ENCODE assay signal across 8 cellular contexts in the genomic region with DNA sequence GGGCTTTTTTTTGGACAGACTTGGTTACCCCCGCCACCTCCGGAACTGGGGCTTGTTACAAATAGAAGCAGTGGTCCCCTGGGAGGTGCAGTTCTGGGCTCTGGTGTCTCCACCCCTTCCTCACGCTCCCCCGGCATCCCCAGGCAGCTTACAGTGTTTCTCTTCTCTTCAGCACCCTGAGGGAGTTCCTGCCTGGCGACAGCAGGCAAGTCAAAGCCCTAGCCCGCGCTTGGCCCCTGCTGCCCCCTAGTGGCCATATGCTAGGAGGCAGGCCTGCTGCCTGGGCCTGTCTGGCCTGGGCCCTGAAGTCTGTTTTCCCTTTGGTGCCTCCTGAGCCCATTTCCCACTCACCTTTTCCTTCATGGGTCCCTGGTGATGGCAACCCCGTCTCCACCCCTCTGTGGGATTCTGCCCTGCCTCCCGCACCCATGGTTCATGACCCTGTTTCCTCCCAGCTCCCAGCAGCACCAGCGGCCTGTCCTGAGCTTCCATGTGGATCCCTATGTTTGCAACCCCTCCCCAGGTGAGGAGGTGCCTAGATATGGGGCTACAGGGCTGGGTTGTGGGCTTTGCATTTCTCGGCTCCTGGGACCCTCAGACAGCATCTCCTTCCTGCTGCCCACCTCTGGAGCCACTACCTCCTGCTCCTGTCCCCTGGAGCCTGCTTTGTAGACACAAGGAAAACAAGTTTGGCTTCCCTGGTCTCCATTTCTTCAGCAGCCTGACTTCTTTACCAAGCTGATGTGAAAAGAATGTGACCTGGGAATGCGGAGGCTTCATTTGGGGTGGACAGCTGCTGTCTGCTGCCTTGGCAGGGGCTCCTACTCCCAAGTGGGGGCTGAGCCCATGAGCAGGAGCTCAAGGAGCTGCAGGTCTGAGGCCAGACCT. TPM values are rescaled to one million over a fixed set of nuclear protein-coding genes. Genes with fewer than 3 reads are reported as not detected.
A peak's percentile ranks its signal among the peaks of the same experiment; 100 is the strongest.
DNase-seq lines count a peak whose midpoint lies in the region; ATAC-seq, FAIRE-seq and TF ChIP-seq lines count a peak whose summit lies in the region.

No MANE protein-coding gene starts in this region.

- peak; percentile 90 for DNase-seq in GM12891 (ENCODE audit: insufficient read length, low spot score)
- peak; percentile 90 for DNase-seq in NCI-H1436 (lab: John Stamatoyannopoulos, UW)
- DNase-seq in SW480 (ENCODE audit: low spot score) = peak; percentile 83
- DNase-seq in adipocyte (ENCODE audit: low read depth) = peak; percentile 95
- peak; percentile 88 for DNase-seq in right atrium auricular region (ENCODE audit: low spot score)
- peak; percentile 90 for DNase-seq in putamen (ENCODE audit: low spot score)

- no peaks in the 10 kb centered on the region for H3K9me3 ChIP-seq in adipocyte (ENCODE audit: control insufficient read depth, low read length)
- H3K9me3 ChIP-seq in right atrium auricular region = no peaks in the 10 kb centered on the region

- FAIRE-seq in GM12891 (lab: Jason Lieb, UNC) = peak; percentile 92

- H3K27me3 ChIP-seq in adipocyte (replicated peaks; ENCODE audit: control insufficient read depth, insufficient read depth, low read length) (peaks cover 6% of the 10 kb centered on the region), right atrium auricular region (no peaks in the 10 kb centered on the region)

- TF ChIP-seq CTCF in right atrium auricular region (IDR thresholded peaks at IDR 0.05) = peak; percentile 97 to 99

- H3K9ac ChIP-seq in adipocyte (ENCODE audit: low read length) = peak overlapping the region; percentile 42

- peak overlapping the region; percentile 86 to 92 for H3K27ac ChIP-seq in right atrium auricular region

- TF ChIP-seq POLR2A in GM12891 (IDR thresholded peaks at IDR 0.05; ENCODE audit: low read depth, low read length) = peak; percentile 70; the same call in 1 of the 2 replicates

- ATAC-seq in HG02840 (IDR thresholded peaks at IDR 0.05; ENCODE audit: low FRiP score, unreplicated experiment) (peak; percentile 46), HG03457 (IDR thresholded peaks at IDR 0.05; ENCODE audit: unreplicated experiment) (no peak)

- H3K36me3 ChIP-seq in adipocyte (ENCODE audit: control insufficient read depth, insufficient read depth, low read length, severe bottlenecking) (peaks cover 45% of the 10 kb centered on the region), right atrium auricular region (peaks cover 39% of the 10 kb centered on the region)

- H3K4me1 ChIP-seq in adipocyte (ENCODE audit: control insufficient read depth, insufficient read depth, low read length) (peaks cover 26% of the 10 kb centered on the region), right atrium auricular region (peaks cover 0 to 56% of the 10 kb centered on the region in 2 donors)

- no peak overlapping the region for H3K4me3 ChIP-seq in adipocyte (ENCODE audit: low read length)
- no peak overlapping the region for H3K4me3 ChIP-seq in right atrium auricular region

TF ChIP-seq in GM12891, 5 proteins besides CTCF, POLR2A, EP300 and RAD21:
- TF ChIP-seq SPI1 (IDR thresholded peaks at IDR 0.05; ENCODE audit: low read depth, low read length) = peak; percentile 35; the same call in 1 of the 2 replicates
- TF ChIP-seq PAX5 (IDR thresholded peaks at IDR 0.05; ENCODE audit: insufficient read depth, low read length, severe bottlenecking) = no peak
- TF ChIP-seq POLR2AphosphoS5 (IDR thresholded peaks at IDR 0.05; ENCODE audit: low read depth, low read length) = peak; percentile 76
- peak; percentile 83 for TF ChIP-seq POU2F2 (IDR thresholded peaks at IDR 0.05; ENCODE audit: low read depth, low read length)

RNA-seq across cellular contexts. Expression of a gene that starts 2.2 kb away (rescaled TPM):
- 6.4 TPM for polyA plus RNA-seq in GM12891 (2012; ENCODE audit: low read depth, missing spikeins)
- 10 to 100 TPM; 11.9 to 12.4 TPM for total RNA-seq in right atrium auricular region

RNA-seq across cellular contexts. Expression of a gene that starts 9.1 kb away (rescaled TPM):
- polyA plus RNA-seq in GM12891 (2012; ENCODE audit: low read depth, missing spikeins) = 328 TPM
- 100 to 1,000 TPM; 139 to 189 TPM for total RNA-seq in right atrium auricular region

RNA-seq across cellular contexts. Expression of a gene that starts 57.9 kb away (rescaled TPM):
- 63.0 TPM for polyA plus RNA-seq in GM12891 (2012; ENCODE audit: low read depth, missing spikeins)
- total RNA-seq in right atrium auricular region = 10 to 100 TPM; 44.8 to 57.1 TPM
